In genomic region chrX:17440836-17441235, GRCh38 we compare ENCODE assay signal across 23 cellular contexts.
DNase-seq lines count a peak whose midpoint lies in the region; ATAC-seq, FAIRE-seq and TF ChIP-seq lines count a peak whose summit lies in the region.
"Had no signal": no experiment of that assay in that cellular context is flagged by ENCODE, and none has a peak within 500 bp of the region (broad histone marks: within the 10 kb centered on the region; RNA-seq: fewer than 3 reads in every experiment).

No MANE protein-coding gene starts in this region.

- in situ Hi-C loops in HepG2 (cut with HindIII; ENCODE audit: extremely low pct_ligation_motif_present, low pct_unique_long_range_greater_than_20kb), result no loop called here

- TF ChIP-seq EP300 in HepG2 (IDR thresholded peaks at IDR 0.05; ENCODE audit: low read depth in 2 of 2, low read length in 2 of 2) (no peak), HepG2 (CRISPR knock-in tag; IDR thresholded peaks at IDR 0.05; ENCODE audit: borderline replicate concordance) (no peak), stomach (IDR thresholded peaks at IDR 0.05) (no peak)

- peaks cover 41% of the 10 kb centered on the region for H3K4me1 ChIP-seq in HepG2 (ENCODE audit: insufficient read depth, low read length)
- no peaks in the 10 kb centered on the region for H3K4me1 ChIP-seq in right lobe of liver
- peaks cover 0 to 10% (median 2%) of the 10 kb centered on the region in 4 donors for H3K4me1 ChIP-seq in stomach

- no peak overlapping the region for H3K9ac ChIP-seq in HepG2 (ENCODE audit: insufficient read depth, low read depth, low read length)
- H3K9ac ChIP-seq: BLaER1 treated with 17β-estradiol and CSF1 and Interleukin-3, amounts not matched to agents 10 nM and 100 nM had no signal

- FAIRE-seq in HepG2 (lab: Jason Lieb, UNC), result no peak
- FAIRE-seq: A549, D721Med, G401.6, GM12891, GM19239 had no signal

- no peak overlapping the region for H3K4me3 Mint-ChIP-seq in activated T-helper 1 cell treated with anti-CD3 and anti-CD28 coated beads, Interleukin-12 subunit alpha, Interleukin-12 subunit beta, Interleukin-2, Interleukin-4 antibody, amounts not matched to agents 30 ng/mL and 10 ng/mL and 1 ng/mL, durations not matched to agents 14 hours and 24 hours and 36 hours
- H3K4me3 Mint-ChIP-seq: B cell; CD4-positive, alpha-beta T cell; CD8-positive, alpha-beta T cell had no signal

- no TSS peak for BruUV-seq in HepG2 (replicated peaks; lab: Mats Ljungman, UMichigan)

- TF ChIP-seq RAD21 in HepG2 (CRISPR knock-in tag; IDR thresholded peaks at IDR 0.05), result no peak

- 19% methylated on average over 3 of the region's 3 CpGs for WGBS in HepG2 (ENCODE audit: low lambda C conversion rate)
- 28% methylated on average over 3 of the region's 3 CpGs for WGBS in right lobe of liver (ENCODE audit: insufficient coverage, low coverage, low lambda C conversion rate, missing lambda C conversion rate)
- 48 to 76% (median 62%) methylated on average over 3 of the region's 3 CpGs for WGBS in stomach, 5 donors

- CTCF ChIA-PET in HepG2 (lab: Yijun Ruan, JAX; ENCODE audit: low intra/inter-chr PET ratio, low total read pairs), result no interaction called here

- TF ChIP-seq CTCF in HepG2 (CRISPR knock-in tag; IDR thresholded peaks at IDR 0.05) (no peak), right lobe of liver (IDR thresholded peaks at IDR 0.05) (no peak), fibroblast of mammary gland (conservative IDR thresholded peaks at IDR 0.05; ENCODE audit: control insufficient read depth, insufficient read depth, low read depth, low read length) (no peak), stomach (IDR thresholded peaks at IDR 0.05) (no peak)

- H3K36me3 ChIP-seq in HepG2 (replicated peaks in 1 of 2; ENCODE audit: control insufficient read depth in 1 of 2, insufficient read depth in 2 of 2, low read length in 2 of 2), result no peaks in the 10 kb centered on the region
- no peaks in the 10 kb centered on the region for H3K36me3 ChIP-seq in right lobe of liver
- no peaks in the 10 kb centered on the region for H3K36me3 ChIP-seq in stomach
- H3K36me3 ChIP-seq: BLaER1 treated with 17β-estradiol and CSF1 and Interleukin-3, amounts not matched to agents 10 nM and 100 nM had no signal

- ATAC-seq in HepG2 (peak; percentile 58), right lobe of liver (no peak), sciatic nerve (peak; percentile 65)
- ATAC-seq: A549; CD8-positive, alpha-beta T cell had no signal

- H2AFZ ChIP-seq in HepG2 (ENCODE audit: low read length), result peak overlapping the region; percentile 15

- H3K4me3 ChIP-seq in HepG2 (replicated peaks in 1 of 3; ENCODE audit: insufficient read depth in 1 of 3, low read depth in 2 of 3, low read length in 3 of 3) (no peak overlapping the region), right lobe of liver (no peak overlapping the region), fibroblast of mammary gland (ENCODE audit: control insufficient read depth, low read depth, low read length) (no peak overlapping the region), stomach (no peak overlapping the region)
- H3K4me3 ChIP-seq: A549; BLaER1 treated with 17β-estradiol and CSF1 and Interleukin-3, amounts not matched to agents 10 nM and 100 nM had no signal

- H3K9me3 ChIP-seq in HepG2 (ENCODE audit: low read length) (no peaks in the 10 kb centered on the region), right lobe of liver (no peaks in the 10 kb centered on the region), stomach (no peaks in the 10 kb centered on the region)
- H3K9me3 ChIP-seq: A549; BLaER1 treated with 17β-estradiol and CSF1 and Interleukin-3, amounts not matched to agents 10 nM and 100 nM; Caco-2 had no signal

- H3K27ac ChIP-seq in HepG2 (ENCODE audit: extremely low read length, insufficient read depth, low read length), result peak overlapping the region; percentile 67
- H3K27ac ChIP-seq in right lobe of liver, result no peak overlapping the region
- H3K27ac ChIP-seq in stomach, result no peak overlapping the region
- H3K27ac ChIP-seq: 22Rv1; A549; BLaER1 treated with 17β-estradiol and CSF1 and Interleukin-3, amounts not matched to agents 10 nM and 100 nM; C4-2B had no signal

- intact Hi-C loops in HepG2 (cut with micrococcal nuclease; ENCODE audit: unreplicated experiment) (no loop called here), right lobe of liver (cut with DNase I) (no loop called here), sciatic nerve (cut with DNase I) (no loop called here), stomach (cut with DNase I; ENCODE audit: low total_unique reads) (no loop called here)
- intact Hi-C loops in activated T-helper 1 cell treated with anti-CD3 and anti-CD28 coated beads, Interleukin-12 subunit alpha, Interleukin-12 subunit beta, Interleukin-2, Interleukin-4 antibody, amounts not matched to agents 30 ng/mL and 10 ng/mL and 1 ng/mL, durations not matched to agents 14 hours and 24 hours and 36 hours (cut with micrococcal nuclease), result no loop called here

- DNase-seq in HepG2 (ENCODE audit: low spot score) (peak; percentile 25), right lobe of liver (no peak), fibroblast of mammary gland (ENCODE audit: low read depth) (peak; percentile 12), sciatic nerve (ENCODE audit: low spot score) (no peak), stomach (no peak), anterior cingulate cortex (lab: John Stamatoyannopoulos, UW) (no peak)
- DNase-seq in activated T-helper 1 cell treated with anti-CD3 and anti-CD28 coated beads, Interleukin-12 subunit alpha, Interleukin-12 subunit beta, Interleukin-2, Interleukin-4 antibody, amounts not matched to agents 30 ng/mL and 10 ng/mL and 1 ng/mL, durations not matched to agents 14 hours and 24 hours and 36 hours (ENCODE audit: low spot score), result no peak
- DNase-seq: AML-193; Calu3; CD4-positive, alpha-beta T cell; CD8-positive, alpha-beta T cell; DMS79 treated with DMSO at 0.1 percent for 48 hours; GF-D8 had no signal

- H3K4me1 Mint-ChIP-seq in activated T-helper 1 cell treated with anti-CD3 and anti-CD28 coated beads, Interleukin-12 subunit alpha, Interleukin-12 subunit beta, Interleukin-2, Interleukin-4 antibody, amounts not matched to agents 30 ng/mL and 10 ng/mL and 1 ng/mL, durations not matched to agents 14 hours and 24 hours and 36 hours (ENCODE audit: low read depth), result no peaks in the 10 kb centered on the region
- H3K4me1 Mint-ChIP-seq: B cell had no signal

- H3K27ac Mint-ChIP-seq in activated T-helper 1 cell treated with anti-CD3 and anti-CD28 coated beads, Interleukin-12 subunit alpha, Interleukin-12 subunit beta, Interleukin-2, Interleukin-4 antibody, amounts not matched to agents 30 ng/mL and 10 ng/mL and 1 ng/mL, durations not matched to agents 14 hours and 24 hours and 36 hours, result no peak overlapping the region
- H3K27ac Mint-ChIP-seq: B cell; CD4-positive, alpha-beta T cell; CD8-positive, alpha-beta T cell had no signal

- H3K9me3 Mint-ChIP-seq in activated T-helper 1 cell treated with anti-CD3 and anti-CD28 coated beads, Interleukin-12 subunit alpha, Interleukin-12 subunit beta, Interleukin-2, Interleukin-4 antibody, amounts not matched to agents 30 ng/mL and 10 ng/mL and 1 ng/mL, durations not matched to agents 14 hours and 24 hours and 36 hours, result no peaks in the 10 kb centered on the region
- H3K9me3 Mint-ChIP-seq: CD4-positive, alpha-beta T cell; CD8-positive, alpha-beta T cell had no signal

- no peaks in the 10 kb centered on the region for H3K27me3 Mint-ChIP-seq in activated T-helper 1 cell treated with anti-CD3 and anti-CD28 coated beads, Interleukin-12 subunit alpha, Interleukin-12 subunit beta, Interleukin-2, Interleukin-4 antibody, amounts not matched to agents 30 ng/mL and 10 ng/mL and 1 ng/mL, durations not matched to agents 14 hours and 24 hours and 36 hours (ENCODE audit: insufficient read depth)
- H3K27me3 Mint-ChIP-seq: B cell; CD4-positive, alpha-beta T cell had no signal

- no peaks in the 10 kb centered on the region for H4K20me1 ChIP-seq in HepG2 (ENCODE audit: insufficient read depth, low read length)
- H4K20me1 ChIP-seq: BLaER1 treated with 17β-estradiol and CSF1 and Interleukin-3, amounts not matched to agents 10 nM and 100 nM had no signal

- peak overlapping the region; percentile 45 for H3K4me2 ChIP-seq in HepG2 (ENCODE audit: low read depth, low read length)
- H3K4me2 ChIP-seq: A549 had no signal

- no peaks in the 10 kb centered on the region for H3K27me3 ChIP-seq in HepG2 (ENCODE audit: control insufficient read depth in 1 of 2, insufficient read depth in 2 of 2, low read length in 2 of 2)
- no peaks in the 10 kb centered on the region for H3K27me3 ChIP-seq in right lobe of liver
- no peaks in the 10 kb centered on the region for H3K27me3 ChIP-seq in stomach

- no peaks in the 10 kb centered on the region for H3K79me2 ChIP-seq in HepG2 (ENCODE audit: insufficient read depth, low read length)

- TF ChIP-seq POLR2A in HepG2 (IDR thresholded peaks at IDR 0.05; ENCODE audit: insufficient read depth in 1 of 2, low read depth in 2 of 2, low read length in 2 of 2), result no peak
- no peak for TF ChIP-seq POLR2A in right lobe of liver (IDR thresholded peaks at IDR 0.05)
- TF ChIP-seq POLR2A in stomach (IDR thresholded peaks at IDR 0.05), result no peak

- H3K36me3 Mint-ChIP-seq in activated T-helper 1 cell treated with anti-CD3 and anti-CD28 coated beads, Interleukin-12 subunit alpha, Interleukin-12 subunit beta, Interleukin-2, Interleukin-4 antibody, amounts not matched to agents 30 ng/mL and 10 ng/mL and 1 ng/mL, durations not matched to agents 14 hours and 24 hours and 36 hours (ENCODE audit: low read depth), result no peaks in the 10 kb centered on the region
- H3K36me3 Mint-ChIP-seq: CD8-positive, alpha-beta T cell had no signal

- POLR2A ChIA-PET in HepG2 (lab: Yijun Ruan, JAX), result no interaction called here

TF ChIP-seq in HepG2, 621 proteins besides CTCF, POLR2A, EP300 and RAD21:
- no peak for TF ChIP-seq SOX6 (IDR thresholded peaks at IDR 0.05)
- TF ChIP-seq SOX6 (CRISPR knock-in tag; IDR thresholded peaks at IDR 0.05), result 0 out of 2 replicates have a peak, but pooled peaks have one; percentile 0
- TF ChIP-seq ZNF713 (CRISPR knock-in tag; IDR thresholded peaks at IDR 0.05), result no peak
- TF ChIP-seq CEBPG (CRISPR knock-in tag; IDR thresholded peaks at IDR 0.05), result no peak
- TF ChIP-seq NR2F6 (IDR thresholded peaks at IDR 0.05), result 0 out of 2 replicates have a peak, but pooled peaks have one; percentile 2
- no peak for TF ChIP-seq NR2F6 (CRISPR knock-in tag; IDR thresholded peaks at IDR 0.05)
- TF ChIP-seq ZNF3 (CRISPR knock-in tag; IDR thresholded peaks at IDR 0.05), result no peak
- TF ChIP-seq, protein P1, sequence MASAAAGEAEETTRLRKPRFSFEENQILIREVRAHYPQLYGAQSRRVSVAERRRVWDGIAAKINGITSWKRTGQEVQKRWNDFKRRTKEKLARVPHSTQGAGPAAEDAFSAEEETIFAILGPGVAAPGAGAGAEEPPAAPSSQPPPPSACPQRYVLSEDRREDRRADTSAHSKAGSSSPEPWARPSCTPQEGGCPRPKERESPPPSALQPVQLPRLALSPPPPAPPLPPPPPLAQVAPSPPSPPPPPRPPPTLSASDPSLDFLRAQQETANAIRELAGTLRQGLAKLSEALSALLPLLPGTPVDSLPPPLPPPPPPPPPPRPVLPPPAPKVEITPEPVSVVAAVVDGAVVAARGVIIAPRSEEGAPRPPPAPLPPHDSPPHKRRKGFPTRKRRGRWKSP (CRISPR knock-in tag; IDR thresholded peaks at IDR 0.05), result no peak
- no peak for TF ChIP-seq ZNF672 (CRISPR knock-in tag; IDR thresholded peaks at IDR 0.05)
- TF ChIP-seq SP140L (CRISPR knock-in tag; IDR thresholded peaks at IDR 0.05; ENCODE audit: borderline replicate concordance), result no peak

Comparison
In these comparisons a context has a peak if more than half of its experiments do, and no peak if none do; other contexts are left out.
1. ATAC-seq: peak in HepG2 (single experiment) and sciatic nerve (single experiment); none in right lobe of liver (0 of 4).
2. DNase-seq: peak in HepG2 (single experiment) and fibroblast of mammary gland (single experiment); none in right lobe of liver (0 of 3), sciatic nerve (single experiment), stomach (single experiment), anterior cingulate cortex (0 of 58) and activated T-helper 1 cell treated with anti-CD3 and anti-CD28 coated beads, Interleukin-12 subunit alpha, Interleukin-12 subunit beta, Interleukin-2, Interleukin-4 antibody, amounts not matched to agents 30 ng/mL and 10 ng/mL and 1 ng/mL, durations not matched to agents 14 hours and 24 hours and 36 hours (single experiment).